ENCODE assay signal across 2 cellular contexts in genomic region chr10:19845963-19846362, GRCh38.
TF ChIP-seq lines count a peak whose summit lies in the region.

No MANE protein-coding gene starts in this region.

TF ChIP-seq in HepG2, 621 proteins besides CTCF, POLR2A, EP300 and RAD21:
- peak; percentile 40 for TF ChIP-seq RFX1 (IDR thresholded peaks at IDR 0.05)
- no peak for TF ChIP-seq HOXD1 (CRISPR knock-in tag; IDR thresholded peaks at IDR 0.05)

TF ChIP-seq in K562, 482 proteins besides CTCF, POLR2A, EP300 and RAD21:
- no peak for TF ChIP-seq SOX6 (IDR thresholded peaks at IDR 0.05)
- no peak for TF ChIP-seq ZNF253 (CRISPR knock-in tag; conservative IDR thresholded peaks at IDR 0.05)
- TF ChIP-seq MCM7 (IDR thresholded peaks at IDR 0.05) = no peak
- no peak for TF ChIP-seq NFIX (CRISPR knock-in tag; IDR thresholded peaks at IDR 0.05; ENCODE audit: low read depth)
- TF ChIP-seq XRCC5 (IDR thresholded peaks at IDR 0.05; ENCODE audit: low read depth, low read length) = no peak
- peak; percentile 34; the same call in 1 of the 2 replicates for TF ChIP-seq RFX1 (IDR thresholded peaks at IDR 0.05)
- TF ChIP-seq THAP7 (CRISPR knock-in tag; IDR thresholded peaks at IDR 0.05) = no peak
- no peak for TF ChIP-seq THAP12 (CRISPR knock-in tag; IDR thresholded peaks at IDR 0.05)
- TF ChIP-seq RFX5 (IDR thresholded peaks at IDR 0.05; ENCODE audit: low read depth, low read length) = no peak
